ENCODE assay signal across 8 cellular contexts in genomic region chr11:83051760-83052671, GRCh38. TPM values are rescaled to one million over a fixed set of nuclear protein-coding genes. Genes with fewer than 3 reads are reported as not detected.
DNase-seq lines count a peak whose midpoint lies in the region; ATAC-seq, FAIRE-seq and TF ChIP-seq lines count a peak whose summit lies in the region.

No MANE protein-coding gene starts in this region.

- no peak overlapping the region for H3K4me3 ChIP-seq in brain microvascular endothelial cell (ENCODE audit: low read depth, low read length)
- H3K4me3 ChIP-seq in lung = no peak overlapping the region

- H3K27ac ChIP-seq in brain microvascular endothelial cell = peak overlapping the region; percentile 99
- peak overlapping the region; percentile 14 to 80 for H3K27ac ChIP-seq in lung (ENCODE audit: low read depth in 1 of 2, low read length in 1 of 2)

- H3K27me3 Mint-ChIP-seq in activated T-cell treated with anti-CD3 and anti-CD28 coated beads, Interleukin-2, amount 50 U/mL, for 72 hours (ENCODE audit: low read depth) = no peaks in the 10 kb centered on the region

- peaks cover 0 to 1% of the 10 kb centered on the region in 2 donors for H3K9me3 ChIP-seq in lung (ENCODE audit: control insufficient read depth in 2 of 2, insufficient read depth in 1 of 2, low read length in 1 of 2)

- peaks cover 8 to 10% of the 10 kb centered on the region in 2 donors for H3K36me3 Mint-ChIP-seq in activated T-cell treated with anti-CD3 and anti-CD28 coated beads, Interleukin-2, amount 50 U/mL, for 72 hours (ENCODE audit: insufficient read depth in 2 of 2)

- peaks cover 0 to 3% of the 10 kb centered on the region in 2 donors for H3K9me3 Mint-ChIP-seq in activated T-cell treated with anti-CD3 and anti-CD28 coated beads, Interleukin-2, amount 50 U/mL, for 72 hours

- ATAC-seq in activated T-cell treated with anti-CD3 and anti-CD28 coated beads, Interleukin-2, amount 50 U/mL, for 72 hours (replicated peaks in 1 of 2) = peak; percentile 65 to 78
- peak; percentile 72 for ATAC-seq in lung (ENCODE audit: insufficient read depth, low FRiP score)
- no peak for ATAC-seq in GM21390 (IDR thresholded peaks at IDR 0.05; ENCODE audit: unreplicated experiment)
- ATAC-seq in GM18868 (IDR thresholded peaks at IDR 0.05; ENCODE audit: unreplicated experiment) = no peak

- in situ Hi-C loops in brain microvascular endothelial cell (cut with HindIII; ENCODE audit: low pct_ligation_motif_present, low sequenced_read_pairs) = loop anchor here (25.0 kb wide), 1 partner anchor 110 kb away; the partner anchor contains the start of gene PCF11

- peaks cover 18 to 20% of the 10 kb centered on the region in 2 donors for H3K4me1 ChIP-seq in lung (ENCODE audit: control insufficient read depth in 2 of 2, insufficient read depth in 2 of 2, low read length in 2 of 2)

- peak overlapping the region; percentile 21 for H3K27ac Mint-ChIP-seq in activated T-cell treated with anti-CD3 and anti-CD28 coated beads, Interleukin-2, amount 50 U/mL, for 72 hours

- TF ChIP-seq CTCF in brain microvascular endothelial cell (IDR thresholded peaks at IDR 0.05; ENCODE audit: low read depth, low read length, missing control alignments) (no peak), lung (IDR thresholded peaks at IDR 0.05; ENCODE audit: control extremely low read depth, extremely low read depth) (no peak)

- no peak for FAIRE-seq in RCC 7860 (lab: Jason Lieb, UNC)

- 73 to 83% methylated on average over 6 of the region's 6 CpGs for WGBS in lung, 2 donors

- H3K27me3 ChIP-seq in brain microvascular endothelial cell (replicated peaks) (no peaks in the 10 kb centered on the region), lung (ENCODE audit: control insufficient read depth, insufficient read depth) (no peaks in the 10 kb centered on the region)

- peaks cover 63% of the 10 kb centered on the region for H3K4me1 Mint-ChIP-seq in activated T-cell treated with anti-CD3 and anti-CD28 coated beads, Interleukin-2, amount 50 U/mL, for 72 hours (ENCODE audit: low read depth)

- peak overlapping the region in 1 of 2 donors; percentile 32 for H3K4me3 Mint-ChIP-seq in activated T-cell treated with anti-CD3 and anti-CD28 coated beads, Interleukin-2, amount 50 U/mL, for 72 hours

- H3K36me3 ChIP-seq in brain microvascular endothelial cell (replicated peaks) = no peaks in the 10 kb centered on the region
- H3K36me3 ChIP-seq in lung (ENCODE audit: control insufficient read depth in 2 of 2, insufficient read depth in 2 of 2, low read length in 2 of 2) = no peaks in the 10 kb centered on the region

- no peak for DNase-seq in activated T-cell treated with anti-CD3 and anti-CD28 coated beads, Interleukin-2, amount 50 U/mL, for 72 hours
- DNase-seq in activated T-cell treated with anti-CD3 and anti-CD28 coated beads for 4 hours = no peak
- peak; percentile 84 for DNase-seq in brain microvascular endothelial cell
- DNase-seq in lung (ENCODE audit: low spot score) = no peak
- peak; percentile 72 for DNase-seq in ureter (ENCODE audit: low spot score)
- no peak for DNase-seq in RCC 7860 (ENCODE audit: low spot score)

RNA-seq across cellular contexts. Expression of gene RAB30, which starts 19.7 kb away (rescaled TPM):
- 10 to 100 TPM; 15.3 to 19.0 TPM for total RNA-seq in activated T-cell treated with anti-CD3 and anti-CD28 coated beads, Interleukin-2, amount 50 U/mL, for 72 hours
- 10 to 100 TPM; 12.4 to 25.5 TPM for total RNA-seq in lung
- polyA plus RNA-seq in lung = 1 to 10 TPM; 1.6 to 2.7 TPM
- 18.4 TPM for total RNA-seq in ureter

Comparison
In these comparisons a context has a peak if more than half of its experiments do, and no peak if none do; other contexts are left out.
1. ATAC-seq: peak in activated T-cell treated with anti-CD3 and anti-CD28 coated beads, Interleukin-2, amount 50 U/mL, for 72 hours (2 of 2) and lung (single experiment); none in GM21390 (single experiment) and GM18868 (single experiment).
2. DNase-seq: peak in brain microvascular endothelial cell (single experiment) and ureter (single experiment); none in activated T-cell treated with anti-CD3 and anti-CD28 coated beads, Interleukin-2, amount 50 U/mL, for 72 hours (0 of 2), activated T-cell treated with anti-CD3 and anti-CD28 coated beads for 4 hours (single experiment), lung (single experiment) and RCC 7860 (single experiment).